23 cellular contexts compared by ENCODE assay signal in the genomic region with DNA sequence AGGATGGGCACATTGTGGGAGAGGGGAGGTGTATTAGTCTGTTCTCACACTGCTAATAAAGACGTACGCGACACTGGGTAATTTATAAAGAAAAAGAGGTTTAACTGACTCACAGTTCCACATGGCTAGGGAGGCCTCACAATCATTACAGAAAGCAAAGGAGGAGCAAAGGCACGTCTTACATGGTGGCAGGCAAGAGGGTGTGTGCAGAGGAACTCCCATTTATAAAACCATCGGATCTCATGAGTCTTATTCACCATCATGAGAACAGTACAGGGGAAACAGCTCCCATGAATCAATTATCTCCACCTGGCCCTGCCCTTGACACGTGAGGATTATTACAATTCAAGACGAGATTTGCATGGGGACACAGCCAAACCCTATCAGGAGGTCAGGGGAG.
"Had no signal": no experiment of that assay in that cellular context is flagged by ENCODE, and none has a peak within 500 bp of the region (broad histone marks: within the 10 kb centered on the region; RNA-seq: fewer than 3 reads in every experiment).

No MANE protein-coding gene starts in this region.

- H3K27me3 ChIP-seq: colonic mucosa, esophagus muscularis mucosa, foreskin keratinocyte, gastroesophageal sphincter, heart right ventricle, left lung had no signal

- H3K4me3 Mint-ChIP-seq: dendritic cell treated with granulocyte-macrophage colony-stimulating factor and Interleukin-4, amounts not matched to agents 40 ng/mL and 50 ng/mL, for 4 days; effector memory CD8-positive, alpha-beta T cell; endodermal cell; memory B cell; naive B cell had no signal

- H3K9me3 ChIP-seq: colonic mucosa, esophagus muscularis mucosa, gastroesophageal sphincter, heart right ventricle, left lung, lower lobe of right lung, mucosa of descending colon had no signal

- H3K27ac ChIP-seq: colonic mucosa, esophagus muscularis mucosa, foreskin keratinocyte, gastroesophageal sphincter, heart right ventricle, left lung, lower lobe of right lung had no signal

- H3K9me3 Mint-ChIP-seq: dendritic cell treated with granulocyte-macrophage colony-stimulating factor and Interleukin-4, amounts not matched to agents 40 ng/mL and 50 ng/mL, for 4 days; endodermal cell; naive B cell had no signal

- DNase-seq: colonic mucosa; cortex of kidney; effector CD8-positive, alpha-beta T cell; effector memory CD8-positive, alpha-beta T cell; endodermal cell; foreskin keratinocyte; head of caudate nucleus; heart right ventricle; hippocampal formation; islet precursor cell; left cardiac atrium; left lung; left ventricle myocardium superior; lower lobe of right lung; mesendoderm; mucosa of descending colon; naive B cell had no signal

- H3K36me3 Mint-ChIP-seq: memory B cell, naive B cell had no signal

- H3K4me1 ChIP-seq: colonic mucosa, foreskin keratinocyte, left lung, lower lobe of right lung had no signal

- FAIRE-seq: endometrium, frontal cortex had no signal

- H3K36me3 ChIP-seq: colonic mucosa, esophagus muscularis mucosa, gastroesophageal sphincter, heart right ventricle, left lung, lower lobe of right lung had no signal

- H3K4me3 ChIP-seq: colonic mucosa, esophagus muscularis mucosa, gastroesophageal sphincter, heart right ventricle, left lung, lower lobe of right lung, mucosa of descending colon had no signal

- ATAC-seq: effector memory CD8-positive, alpha-beta T cell; foreskin keratinocyte; gastroesophageal sphincter; heart right ventricle; left cardiac atrium; left lung; left ventricle myocardium superior; lower lobe of right lung; mucosa of descending colon had no signal

- H3K27ac Mint-ChIP-seq: dendritic cell treated with granulocyte-macrophage colony-stimulating factor and Interleukin-4, amounts not matched to agents 40 ng/mL and 50 ng/mL, for 4 days; effector memory CD8-positive, alpha-beta T cell; endodermal cell; memory B cell had no signal

- H3K4me1 Mint-ChIP-seq: memory B cell, naive B cell had no signal

- H3K27me3 Mint-ChIP-seq: effector memory CD8-positive, alpha-beta T cell had no signal
